10 cellular contexts compared by ENCODE assay signal in genomic region chr3:15964605-15965061, GRCh38.
DNase-seq lines count a peak whose midpoint lies in the region; ATAC-seq and TF ChIP-seq lines count a peak whose summit lies in the region.
"Had no signal": no experiment of that assay in that cellular context is flagged by ENCODE, and none has a peak within 500 bp of the region (broad histone marks: within the 10 kb centered on the region; RNA-seq: fewer than 3 reads in every experiment).

No MANE protein-coding gene starts in this region.

- DNase-seq in COLO829 (ENCODE audit: low spot score) (peak; percentile 13), NOMO-1 treated with DMSO at 0.1 percent for 48 hours (lab: John Stamatoyannopoulos, UW; ENCODE audit: unreplicated experiment) (peak; percentile 94), endodermal cell (peak; percentile 55), osteoblast (ENCODE audit: insufficient read length, low spot score, missing footprints) (no peak), NCI-H2107 (lab: John Stamatoyannopoulos, UW) (no peak), BE2C (no peak)
- no peak for DNase-seq in stimulated activated naive B cell treated with anti-CD40 and anti-IgM and Interleukin-4, amounts not matched to agents 10 μg/mL and 1 μg/mL and 100 μg/mL, for 72 hours
- DNase-seq: naive B cell, NCI-H146 had no signal

- H3K9me3 ChIP-seq in endodermal cell (ENCODE audit: control insufficient read depth, low read length) (no peaks in the 10 kb centered on the region), osteoblast (ENCODE audit: low read depth, low read length) (no peaks in the 10 kb centered on the region), BE2C (no peaks in the 10 kb centered on the region)

- no peaks in the 10 kb centered on the region for H3K36me3 ChIP-seq in endodermal cell (ENCODE audit: control insufficient read depth, insufficient read depth, low read length)
- no peaks in the 10 kb centered on the region for H3K36me3 ChIP-seq in osteoblast (ENCODE audit: insufficient read depth, low read length)
- no peaks in the 10 kb centered on the region for H3K36me3 ChIP-seq in BE2C

- H4K20me1 ChIP-seq in osteoblast (ENCODE audit: insufficient read depth, low read length) = no peaks in the 10 kb centered on the region

- H3K27ac Mint-ChIP-seq in endodermal cell = no peak overlapping the region
- no peak overlapping the region for H3K27ac Mint-ChIP-seq in stimulated activated naive B cell treated with anti-CD40 and anti-IgM and Interleukin-4, amounts not matched to agents 10 μg/mL and 1 μg/mL and 100 μg/mL, for 72 hours

- peaks cover 9% of the 10 kb centered on the region for H3K4me1 Mint-ChIP-seq in endodermal cell
- peaks cover 1 to 17% of the 10 kb centered on the region in 2 donors for H3K4me1 Mint-ChIP-seq in stimulated activated naive B cell treated with anti-CD40 and anti-IgM and Interleukin-4, amounts not matched to agents 10 μg/mL and 1 μg/mL and 100 μg/mL, for 72 hours

- H3K27me3 ChIP-seq in endodermal cell (ENCODE audit: control insufficient read depth, insufficient read depth, low read length, poor library complexity, severe bottlenecking) = no peaks in the 10 kb centered on the region
- no peaks in the 10 kb centered on the region for H3K27me3 ChIP-seq in osteoblast (ENCODE audit: insufficient read depth, low read length)
- no peaks in the 10 kb centered on the region for H3K27me3 ChIP-seq in BE2C

- H3K4me3 ChIP-seq in endodermal cell (ENCODE audit: low read length) (no peak overlapping the region), osteoblast (ENCODE audit: insufficient read depth, low read length) (peak overlapping the region; percentile 62), BE2C (ENCODE audit: low read depth, low read length) (no peak overlapping the region)

- no peak overlapping the region for H3K4me3 Mint-ChIP-seq in endodermal cell
- no peak overlapping the region for H3K4me3 Mint-ChIP-seq in stimulated activated naive B cell treated with anti-CD40 and anti-IgM and Interleukin-4, amounts not matched to agents 10 μg/mL and 1 μg/mL and 100 μg/mL, for 72 hours
- H3K4me3 Mint-ChIP-seq: naive B cell had no signal

- no peaks in the 10 kb centered on the region for H3K4me1 ChIP-seq in endodermal cell (ENCODE audit: control insufficient read depth, insufficient read depth, low read length)
- peaks cover 17% of the 10 kb centered on the region for H3K4me1 ChIP-seq in osteoblast (ENCODE audit: insufficient read depth, low read length)
- no peaks in the 10 kb centered on the region for H3K4me1 ChIP-seq in BE2C

- WGBS in endodermal cell (ENCODE audit: insufficient coverage in 1 of 2, insufficient read length in 1 of 2), 2 experiments = 69 to 81% methylated on average over 6 to 11 of the region's 11 CpGs

- H3K27ac ChIP-seq in endodermal cell (ENCODE audit: low read depth, low read length) (no peak overlapping the region), osteoblast (ENCODE audit: low read depth, low read length) (peak overlapping the region; percentile 64)

- no peak overlapping the region for H3K9ac ChIP-seq in endodermal cell (ENCODE audit: extremely low read depth, low read length, poor library complexity, severe bottlenecking)

- peaks cover 4% of the 10 kb centered on the region for H3K27me3 Mint-ChIP-seq in endodermal cell (ENCODE audit: insufficient read depth)
- H3K27me3 Mint-ChIP-seq in stimulated activated naive B cell treated with anti-CD40 and anti-IgM and Interleukin-4, amounts not matched to agents 10 μg/mL and 1 μg/mL and 100 μg/mL, for 72 hours = no peaks in the 10 kb centered on the region
- H3K27me3 Mint-ChIP-seq: naive B cell had no signal

- peak overlapping the region; percentile 91 for H2AFZ ChIP-seq in osteoblast (ENCODE audit: low read length)

- no peaks in the 10 kb centered on the region for H3K79me2 ChIP-seq in osteoblast (ENCODE audit: insufficient read depth, low read length)

- no peaks in the 10 kb centered on the region for H3K36me3 Mint-ChIP-seq in endodermal cell (ENCODE audit: low read depth)
- peaks cover 0 to 4% of the 10 kb centered on the region in 2 donors for H3K36me3 Mint-ChIP-seq in stimulated activated naive B cell treated with anti-CD40 and anti-IgM and Interleukin-4, amounts not matched to agents 10 μg/mL and 1 μg/mL and 100 μg/mL, for 72 hours
- H3K36me3 Mint-ChIP-seq: naive B cell had no signal

- TF ChIP-seq CTCF in endodermal cell (conservative IDR thresholded peaks at IDR 0.05) (no peak), osteoblast (IDR thresholded peaks at IDR 0.05; ENCODE audit: extremely low read depth, low read depth, low read length) (no peak), BE2C (IDR thresholded peaks at IDR 0.05; ENCODE audit: low read depth, low read length) (no peak)

- no peak for ATAC-seq in GM18861 (IDR thresholded peaks at IDR 0.05; ENCODE audit: unreplicated experiment)
- ATAC-seq in stimulated activated naive B cell treated with anti-CD40 and anti-IgM and Interleukin-4, amounts not matched to agents 10 μg/mL and 1 μg/mL and 100 μg/mL, for 72 hours (replicated peaks) = no peak

- peak overlapping the region; percentile 77 for H3K4me2 ChIP-seq in osteoblast (ENCODE audit: insufficient read depth, low read length)

- no peaks in the 10 kb centered on the region for H3K9me3 Mint-ChIP-seq in endodermal cell
- peaks cover 0 to 2% of the 10 kb centered on the region in 2 donors for H3K9me3 Mint-ChIP-seq in stimulated activated naive B cell treated with anti-CD40 and anti-IgM and Interleukin-4, amounts not matched to agents 10 μg/mL and 1 μg/mL and 100 μg/mL, for 72 hours
- H3K9me3 Mint-ChIP-seq: naive B cell had no signal

Comparison
In these comparisons a context has a peak if more than half of its experiments do, and no peak if none do; other contexts are left out.
1. DNase-seq: peak in COLO829 (single experiment), NOMO-1 treated with DMSO at 0.1 percent for 48 hours (single experiment) and endodermal cell (single experiment); none in osteoblast (single experiment), NCI-H2107 (single experiment), BE2C (single experiment) and stimulated activated naive B cell treated with anti-CD40 and anti-IgM and Interleukin-4, amounts not matched to agents 10 μg/mL and 1 μg/mL and 100 μg/mL, for 72 hours (single experiment).